ENCODE assay signal across 18 cellular contexts in the genomic region with DNA sequence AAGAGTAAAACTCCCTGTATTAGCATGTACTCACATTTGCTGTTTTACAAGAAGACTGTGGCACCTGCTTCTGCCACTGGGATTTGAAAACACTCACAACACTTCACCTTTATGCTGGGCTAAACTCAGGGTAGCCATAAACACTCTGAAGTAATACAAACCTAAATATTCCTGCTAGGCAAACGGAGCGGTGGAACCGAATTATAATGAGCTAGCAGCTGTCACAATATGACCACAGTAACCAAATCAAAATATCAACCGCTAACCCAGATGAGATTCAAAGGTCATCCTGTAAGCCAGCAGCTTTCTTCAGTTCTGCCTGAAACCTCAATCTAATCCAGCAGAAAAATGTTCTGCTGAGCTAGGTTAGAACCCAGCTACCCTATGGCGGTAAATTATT.
DNase-seq lines count a peak whose midpoint lies in the region; ATAC-seq lines count a peak whose summit lies in the region.
"Had no signal": no experiment of that assay in that cellular context is flagged by ENCODE, and none has a peak within 500 bp of the region (broad histone marks: within the 10 kb centered on the region; RNA-seq: fewer than 3 reads in every experiment).

No MANE protein-coding gene starts in this region.

- no peak overlapping the region for H3K4me3 Mint-ChIP-seq in memory B cell
- no peak overlapping the region for H3K4me3 Mint-ChIP-seq in stimulated activated effector memory CD8-positive, alpha-beta T cell treated with anti-CD3 and anti-CD28 coated beads, Interleukin-12 subunit alpha, Interleukin-12 subunit beta, amount 100 ng/mL, for 72 hours
- H3K4me3 Mint-ChIP-seq: CD14-positive monocyte had no signal

- H3K4me1 Mint-ChIP-seq in memory B cell: no peaks in the 10 kb centered on the region
- H3K4me1 Mint-ChIP-seq in stimulated activated effector memory CD8-positive, alpha-beta T cell treated with anti-CD3 and anti-CD28 coated beads, Interleukin-12 subunit alpha, Interleukin-12 subunit beta, amount 100 ng/mL, for 72 hours: no peaks in the 10 kb centered on the region
- H3K4me1 Mint-ChIP-seq: CD14-positive monocyte had no signal

- H3K27ac Mint-ChIP-seq in memory B cell: peak overlapping the region; percentile 47
- no peak overlapping the region for H3K27ac Mint-ChIP-seq in stimulated activated effector memory CD8-positive, alpha-beta T cell treated with anti-CD3 and anti-CD28 coated beads, Interleukin-12 subunit alpha, Interleukin-12 subunit beta, amount 100 ng/mL, for 72 hours
- H3K27ac Mint-ChIP-seq: CD14-positive monocyte had no signal

- H3K9me3 Mint-ChIP-seq in memory B cell: no peaks in the 10 kb centered on the region
- peaks cover 3% of the 10 kb centered on the region for H3K9me3 Mint-ChIP-seq in stimulated activated effector memory CD8-positive, alpha-beta T cell treated with anti-CD3 and anti-CD28 coated beads, Interleukin-12 subunit alpha, Interleukin-12 subunit beta, amount 100 ng/mL, for 72 hours

- DNase-seq in COLO668 (lab: John Stamatoyannopoulos, UW; ENCODE audit: unreplicated experiment): peak; percentile 27
- DNase-seq in M059J (ENCODE audit: low read depth): peak; percentile 41
- DNase-seq in SHP77 treated with DMSO at 0.1 percent for 48 hours (lab: John Stamatoyannopoulos, UW): peak; percentile 84
- no peak for DNase-seq in memory B cell (ENCODE audit: low spot score in 2 of 2)
- DNase-seq in medulla oblongata (ENCODE audit: extremely low spot score): no peak
- no peak for DNase-seq in activated naive CD4-positive, alpha-beta T cell (lab: John Stamatoyannopoulos, UW)
- DNase-seq in stimulated activated effector memory CD8-positive, alpha-beta T cell treated with anti-CD3 and anti-CD28 coated beads, Interleukin-12 subunit alpha, Interleukin-12 subunit beta, amount 100 ng/mL, for 72 hours (ENCODE audit: low spot score in 2 of 2): no peak
- DNase-seq: activated CD4-positive, alpha-beta T cell treated with anti-CD3 and anti-CD28 coated beads, Interleukin-2, amount 50 U/mL, for 4 hours; activated naive CD4-positive, alpha-beta T cell treated with Interleukin-2 at 50 U/mL for 16 hours; activated T-cell treated with anti-CD3 and anti-CD28 coated beads for 4 hours; DMS53; hippocampal formation; kidney glomerular epithelial cell; NCI-H2081 treated with DMSO at 0.1 percent for 48 hours; right cardiac atrium; stomach had no signal

- ATAC-seq in memory B cell (ENCODE audit: low read depth): no peak
- ATAC-seq in HG03045 (IDR thresholded peaks at IDR 0.05; ENCODE audit: unreplicated experiment): no peak
- no peak for ATAC-seq in stimulated activated effector memory CD8-positive, alpha-beta T cell treated with anti-CD3 and anti-CD28 coated beads, Interleukin-12 subunit alpha, Interleukin-12 subunit beta, amount 100 ng/mL, for 72 hours
- ATAC-seq: right cardiac atrium had no signal

- H3K27me3 Mint-ChIP-seq in memory B cell: no peaks in the 10 kb centered on the region

- no peaks in the 10 kb centered on the region for H3K36me3 Mint-ChIP-seq in memory B cell
- no peaks in the 10 kb centered on the region for H3K36me3 Mint-ChIP-seq in stimulated activated effector memory CD8-positive, alpha-beta T cell treated with anti-CD3 and anti-CD28 coated beads, Interleukin-12 subunit alpha, Interleukin-12 subunit beta, amount 100 ng/mL, for 72 hours

Comparison
In these comparisons a context has a peak if more than half of its experiments do, and no peak if none do; other contexts are left out.
1. DNase-seq: peak in COLO668 (single experiment), M059J (single experiment) and SHP77 treated with DMSO at 0.1 percent for 48 hours (single experiment); none in memory B cell (0 of 2), medulla oblongata (single experiment), activated naive CD4-positive, alpha-beta T cell (0 of 4) and stimulated activated effector memory CD8-positive, alpha-beta T cell treated with anti-CD3 and anti-CD28 coated beads, Interleukin-12 subunit alpha, Interleukin-12 subunit beta, amount 100 ng/mL, for 72 hours (0 of 2).